ENCODE assay signal across 1 cellular context in genomic region chr14:22481546-22481945, GRCh38.
A peak's percentile ranks its signal among the peaks of the same experiment; 100 is the strongest.
TF ChIP-seq lines count a peak whose summit lies in the region.

No MANE protein-coding gene starts in this region.

TF ChIP-seq in GM12878, 131 proteins besides CTCF, POLR2A, EP300 and RAD21 (continued from another document):
- peak; percentile 12 for TF ChIP-seq MLLT1 (IDR thresholded peaks at IDR 0.05)
